Comparison of ENCODE assay signal across 2 cellular contexts in the genomic region with DNA sequence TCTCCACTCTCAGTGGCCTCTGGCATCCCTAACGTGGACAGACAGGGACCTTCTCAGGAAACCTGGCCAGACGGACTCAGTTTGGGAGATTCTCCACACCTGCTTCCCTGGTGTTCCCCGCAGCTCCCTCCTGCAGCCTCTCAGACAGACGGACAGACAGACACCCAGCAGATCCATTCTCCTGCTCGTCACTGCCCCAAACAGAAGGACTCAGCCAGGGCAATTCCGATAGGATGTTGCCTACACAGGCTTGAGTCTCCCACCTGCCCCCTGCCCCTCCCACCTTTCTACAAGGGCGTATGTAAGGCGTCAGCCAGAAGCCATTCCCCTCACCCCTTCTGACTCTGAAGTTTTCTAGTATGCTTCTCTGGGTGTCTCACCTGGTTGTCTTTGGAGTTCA.
TF ChIP-seq lines count a peak whose summit lies in the region.

No MANE protein-coding gene starts in this region.

TF ChIP-seq in HEK293, 187 proteins besides CTCF, POLR2A, EP300 and RAD21:
- no peak for TF ChIP-seq PRDM6 (tag by site-specific recombination; IDR thresholded peaks at IDR 0.05)
- TF ChIP-seq ZNF16 (tag by site-specific recombination; IDR thresholded peaks at IDR 0.05; ENCODE audit: low read depth): no peak
- no peak for TF ChIP-seq KLF10 (tag by site-specific recombination; IDR thresholded peaks at IDR 0.05)
- TF ChIP-seq EGR2 (tag by site-specific recombination; IDR thresholded peaks at IDR 0.05; ENCODE audit: low read depth): 0 out of 2 replicates have a peak, but pooled peaks have one; percentile 30
- no peak for TF ChIP-seq MEIS1 (CRISPR knock-in tag; IDR thresholded peaks at IDR 0.05; ENCODE audit: borderline replicate concordance)
- TF ChIP-seq GLI2 (tag by site-specific recombination; IDR thresholded peaks at IDR 0.05; ENCODE audit: borderline replicate concordance, low read depth): no peak

TF ChIP-seq in K562, 482 proteins besides CTCF, POLR2A, EP300 and RAD21:
- no peak for TF ChIP-seq ZNF3 (CRISPR knock-in tag; IDR thresholded peaks at IDR 0.05)
